In genomic region chr12:39619660-39620433, GRCh38 we compare ENCODE assay signal across 8 cellular contexts. TPM values are rescaled to one million over a fixed set of nuclear protein-coding genes. Genes with fewer than 3 reads are reported as not detected.
DNase-seq lines count a peak whose midpoint lies in the region; TF ChIP-seq lines count a peak whose summit lies in the region.

Gene ABCD2 (minus strand): TSS chr12:39619803. CDS start chr12:39619615, 188 bp downstream.

- H3K9me3 Mint-ChIP-seq in glutamatergic neuron (ENCODE audit: unreplicated experiment), result peaks cover 2% of the 10 kb centered on the region
- no peaks in the 10 kb centered on the region for H3K9me3 Mint-ChIP-seq in osteocyte (ENCODE audit: unreplicated experiment)

- no peaks in the 10 kb centered on the region for H3K27me3 ChIP-seq in thyroid gland

- in situ Hi-C loops in SK-MEL-5 (cut with HindIII; ENCODE audit: low pct_unique_long_range_greater_than_20kb, low sequenced_read_pairs), result no loop called here

- H3K27ac Mint-ChIP-seq in glutamatergic neuron (ENCODE audit: unreplicated experiment), result no peak within 1 kb of the TSS
- no peak within 1 kb of the TSS for H3K27ac Mint-ChIP-seq in osteocyte (ENCODE audit: unreplicated experiment)

- peaks cover 3 to 4% of the 10 kb centered on the region in 2 donors for H3K4me1 ChIP-seq in thyroid gland

- H3K4me3 Mint-ChIP-seq in glutamatergic neuron (ENCODE audit: unreplicated experiment), result no peak within 1 kb of the TSS
- no peak within 1 kb of the TSS for H3K4me3 Mint-ChIP-seq in osteocyte (ENCODE audit: unreplicated experiment)

- peak; percentile 81 for DNase-seq in GM03348 (ENCODE audit: low spot score)
- DNase-seq in H4 (ENCODE audit: low spot score), result peak; percentile 78
- peak; percentile 18 for DNase-seq in LNCaP clone FGC (ENCODE audit: low read depth)
- peak; percentile 80 for DNase-seq in SK-MEL-5 (ENCODE audit: low read depth, low spot score)
- peak; percentile 71 for DNase-seq in activated naive CD4-positive, alpha-beta T cell treated with anti-CD3 and anti-CD28 coated beads, Interleukin-2, amount 50 U/mL, for 16 hours
- DNase-seq in glutamatergic neuron, result peak; percentile 80
- no peak for DNase-seq in osteocyte (ENCODE audit: extremely low spot score, unreplicated experiment)
- peak; percentile 42 to 44 for DNase-seq in thyroid gland

- no peaks in the 10 kb centered on the region for H3K36me3 Mint-ChIP-seq in glutamatergic neuron (ENCODE audit: unreplicated experiment)
- no peaks in the 10 kb centered on the region for H3K36me3 Mint-ChIP-seq in osteocyte (ENCODE audit: unreplicated experiment)

- H3K4me1 Mint-ChIP-seq in glutamatergic neuron (ENCODE audit: low read depth, unreplicated experiment) (peaks cover 10% of the 10 kb centered on the region), osteocyte (ENCODE audit: unreplicated experiment) (peaks cover 7% of the 10 kb centered on the region)

- H3K27me3 Mint-ChIP-seq in glutamatergic neuron (ENCODE audit: unreplicated experiment) (peaks cover 3% of the 10 kb centered on the region), osteocyte (ENCODE audit: unreplicated experiment) (peaks cover 13% of the 10 kb centered on the region)

- H3K27ac ChIP-seq in thyroid gland, result peak within 1 kb of the TSS in 2 of 3 donors; percentile 48 to 72

- intact Hi-C loops in thyroid gland (cut with DNase I), result no loop called here

- H3K9me3 ChIP-seq in thyroid gland, result no peaks in the 10 kb centered on the region

- TF ChIP-seq CTCF in LNCaP clone FGC (IDR thresholded peaks at IDR 0.05; ENCODE audit: control insufficient read depth, extremely low read depth, insufficient read depth) (peak; percentile 36), glutamatergic neuron (IDR thresholded peaks at IDR 0.05; ENCODE audit: partially characterized antibody, unreplicated experiment) (no peak), osteocyte (IDR thresholded peaks at IDR 0.05) (peak; percentile 29), thyroid gland (IDR thresholded peaks at IDR 0.05) (peak in 2 of 6 experiments; percentile 4 to 15)

- H3K4me3 ChIP-seq in LNCaP clone FGC (ENCODE audit: low read depth, low read length) (peak within 1 kb of the TSS; percentile 51), thyroid gland (replicated peaks in 1 of 3) (peak within 1 kb of the TSS; percentile 31 to 41 (median 36))

- no peaks in the 10 kb centered on the region for H3K36me3 ChIP-seq in thyroid gland

- 0 to 1% methylated on average over 20 of the region's 20 CpGs for WGBS in thyroid gland, 2 donors

- TF ChIP-seq POLR2A in thyroid gland (IDR thresholded peaks at IDR 0.05), result no peak

RNA-seq across cellular contexts. Expression of gene ABCD2, which starts in this region (rescaled TPM):
- total RNA-seq in H4 (2014; rRNA removed; shearing (Covaris generic)), result 0.37 and 0.55 TPM in 2 replicates
- 0.05 and 0.08 TPM in 2 replicates for total RNA-seq in SK-MEL-5 (2014; rRNA removed; shearing (Covaris generic))
- polyA plus RNA-seq in SK-MEL-5 (2015; cell fraction: cytosol; rRNA removed), result 0.02 and 0.05 TPM in 2 replicates
- 0.10 TPM in 1 of 2 replicates, not detected in the other for polyA plus RNA-seq in SK-MEL-5 (2015; cell fraction: nucleus; rRNA removed)
- total RNA-seq in glutamatergic neuron (ENCODE audit: unreplicated experiment), result 4.2 TPM
- total RNA-seq in osteocyte, result not detected in 2 replicates
- under 1 TPM; 0.33 to 0.81 (median 0.63) TPM for total RNA-seq in thyroid gland

Comparison
In these comparisons a context has a peak if more than half of its experiments do, and no peak if none do; other contexts are left out.
1. Peak in DNase-seq in H4; RNA of the gene not detected or under 1 TPM.
2. Peak in DNase-seq in SK-MEL-5; RNA of the gene not detected or under 1 TPM.
3. Peak in DNase-seq, H3K4me3 ChIP-seq and H3K27ac ChIP-seq in thyroid gland; RNA of the gene not detected or under 1 TPM.